In genomic region chr1:224329484-224329841, GRCh38 we compare ENCODE assay signal across 8 cellular contexts. TPM values are rescaled to one million over a fixed set of nuclear protein-coding genes. Genes with fewer than 3 reads are reported as not detected.
A peak's percentile ranks its signal among the peaks of the same experiment; 100 is the strongest.
DNase-seq lines count a peak whose midpoint lies in the region; ATAC-seq and TF ChIP-seq lines count a peak whose summit lies in the region.

No MANE protein-coding gene starts in this region.

- peaks cover 7% of the 10 kb centered on the region for H3K27me3 Mint-ChIP-seq in nephron progenitor cell (ENCODE audit: low read depth, poor library complexity)

- no peak for TF ChIP-seq CTCF in BJ (IDR thresholded peaks at IDR 0.05; ENCODE audit: insufficient read depth, low read depth, low read length)
- no peak for TF ChIP-seq CTCF in dorsolateral prefrontal cortex (IDR thresholded peaks at IDR 0.05 in 54 of 56, conservative IDR thresholded peaks at IDR 0.05 in 2 of 56; ENCODE audit: low read depth in 1 of 56, partially characterized antibody in 56 of 56)
- no peak for TF ChIP-seq CTCF in nephron progenitor cell (IDR thresholded peaks at IDR 0.05)

- no peaks in the 10 kb centered on the region for H3K36me3 Mint-ChIP-seq in nephron progenitor cell (ENCODE audit: low read depth)

- H3K9me3 Mint-ChIP-seq in nephron progenitor cell: no peaks in the 10 kb centered on the region

- no peak for TF ChIP-seq POLR2A in GM18505 (IDR thresholded peaks at IDR 0.05; ENCODE audit: borderline replicate concordance, extremely low read depth, insufficient read depth, insufficient read length)

- peak overlapping the region; percentile 83 for H3K4me3 ChIP-seq in BJ (ENCODE audit: low read depth, low read length)
- H3K4me3 ChIP-seq in Jurkat, Clone E6-1 (ENCODE audit: low read length): peak overlapping the region; percentile 95
- H3K4me3 ChIP-seq in dorsolateral prefrontal cortex: peak overlapping the region; percentile 59 to 99 (median 92)

- peaks cover 30% of the 10 kb centered on the region for H3K4me1 Mint-ChIP-seq in nephron progenitor cell

- ATAC-seq in GM19452 (IDR thresholded peaks at IDR 0.05; ENCODE audit: unreplicated experiment) (no peak), GM21825 (IDR thresholded peaks at IDR 0.05; ENCODE audit: unreplicated experiment) (no peak), GM18505 (IDR thresholded peaks at IDR 0.05; ENCODE audit: unreplicated experiment) (no peak)

- peak overlapping the region; percentile 97 for H3K4me3 Mint-ChIP-seq in nephron progenitor cell

- CTCF ChIA-PET in BJ (lab: Yijun Ruan, JAX): interaction anchor here (0.6 to 1.7 kb wide), 5 partner anchors 9 to 593 kb away, joined by 3 to 9 read pairs (median 3); no protein-coding TSS in a partner anchor

- peak overlapping the region; percentile 100 for H3K27ac Mint-ChIP-seq in nephron progenitor cell

- POLR2A ChIA-PET in BJ (lab: Charles Lee): no interaction called here

- no peak for DNase-seq in BJ (ENCODE audit: low read depth)
- no peak for DNase-seq in Jurkat, Clone E6-1 (ENCODE audit: low read depth, low spot score)
- no peak for DNase-seq in dorsolateral prefrontal cortex
- no peak for DNase-seq in nephron progenitor cell
- DNase-seq in DMS153 (lab: John Stamatoyannopoulos, UW): no peak

- intact Hi-C loops in dorsolateral prefrontal cortex (cut with DNase I): loop anchor here (5.0 kb wide), 2 partner anchors 37 to 147 kb away; partner anchors contain the start of gene DEGS1 (in 1 of the 2)

- peak overlapping the region in 50 of 59 donors; percentile 74 to 99 (median 93) for H3K27ac ChIP-seq in dorsolateral prefrontal cortex

- H3K36me3 ChIP-seq in BJ (ENCODE audit: control insufficient read depth, insufficient read depth, low read length): 0 out of 2 replicates have a peak, but pooled peaks cover 2% of the 10 kb centered on the region

- H3K27me3 ChIP-seq in BJ (ENCODE audit: control insufficient read depth, insufficient read depth, low read length): no peaks in the 10 kb centered on the region
- H3K27me3 ChIP-seq in dorsolateral prefrontal cortex: no peaks in the 10 kb centered on the region

RNA-seq across cellular contexts. Expression of gene NVL, which starts 0.5 kb away (rescaled TPM):
- polyA plus RNA-seq in BJ (2011; rRNA removed): 13.2 and 17.9 TPM in 2 replicates
- 8.2 and 11.2 TPM in 2 replicates for polyA minus RNA-seq in BJ (2011; rRNA and poly(A)+ RNA removed)
- 33.5 TPM for polyA plus RNA-seq in Jurkat, Clone E6-1 (2012; ENCODE audit: insufficient read depth, insufficient read length)
- 10 to 100 TPM; 15.8 to 41.9 (median 24.8) TPM for total RNA-seq in dorsolateral prefrontal cortex

RNA-seq across cellular contexts. Expression of gene CNIH4, which starts 27.2 kb away (rescaled TPM):
- polyA plus RNA-seq in BJ (2011; rRNA removed): 23.6 and 57.5 TPM in 2 replicates
- polyA minus RNA-seq in BJ (2011; rRNA and poly(A)+ RNA removed): 23.8 and 24.4 TPM in 2 replicates
- 74.0 TPM for polyA plus RNA-seq in Jurkat, Clone E6-1 (2012; ENCODE audit: insufficient read depth, insufficient read length)
- total RNA-seq in dorsolateral prefrontal cortex: 10 to 100 TPM; 20.5 to 44.8 (median 32.7) TPM
